Comparison of ENCODE assay signal across 1 cellular context in the genomic region with DNA sequence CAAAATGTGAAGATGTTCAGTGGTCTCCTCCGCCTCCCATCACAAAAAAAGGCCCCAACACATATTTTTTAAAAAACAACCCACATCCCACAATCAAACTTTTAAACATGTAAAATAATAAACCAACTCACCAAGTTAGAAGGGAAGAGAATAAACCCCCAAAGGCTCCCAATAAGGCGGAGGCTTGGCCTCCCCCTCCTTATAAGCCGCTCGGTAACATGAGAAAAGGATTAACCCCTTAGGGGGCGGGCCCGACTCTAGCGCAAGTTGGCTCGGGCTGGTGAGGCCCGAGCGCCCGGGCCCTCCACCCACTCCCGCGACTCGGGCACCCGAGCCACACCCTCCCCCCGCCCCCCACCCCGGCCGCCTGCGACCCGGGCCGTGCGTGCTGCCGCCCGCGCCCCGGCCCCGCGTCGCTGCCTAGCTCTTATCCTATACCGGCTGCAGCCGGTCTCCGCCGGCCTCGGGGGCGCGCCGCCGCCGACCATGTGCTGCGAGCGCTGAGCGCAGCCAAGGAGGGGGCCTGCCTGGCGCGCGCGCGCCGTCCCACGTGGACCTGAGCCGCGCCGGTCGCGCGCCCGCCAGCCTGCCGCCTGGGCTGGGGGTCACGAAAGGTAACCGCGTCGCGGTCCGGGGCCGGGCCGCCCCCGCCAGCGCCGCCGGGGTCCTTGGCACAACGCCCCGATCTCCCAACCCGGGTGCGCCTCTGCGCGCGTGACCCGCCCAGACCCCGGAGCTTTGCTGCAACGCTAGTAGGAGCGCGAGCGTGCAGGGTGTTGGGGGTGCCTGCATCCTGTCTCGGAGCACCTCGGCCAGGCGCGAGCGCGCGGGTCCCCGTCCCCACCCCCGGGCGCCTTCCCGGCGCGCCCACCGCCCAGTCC.
TF ChIP-seq lines count a peak whose summit lies in the region.

TSS of gene ARSG (plus strand) at position 541 of the 881 bp plus-strand sequence. CDS start 15,999 bp downstream, outside the sequence.
A gene with protein sequence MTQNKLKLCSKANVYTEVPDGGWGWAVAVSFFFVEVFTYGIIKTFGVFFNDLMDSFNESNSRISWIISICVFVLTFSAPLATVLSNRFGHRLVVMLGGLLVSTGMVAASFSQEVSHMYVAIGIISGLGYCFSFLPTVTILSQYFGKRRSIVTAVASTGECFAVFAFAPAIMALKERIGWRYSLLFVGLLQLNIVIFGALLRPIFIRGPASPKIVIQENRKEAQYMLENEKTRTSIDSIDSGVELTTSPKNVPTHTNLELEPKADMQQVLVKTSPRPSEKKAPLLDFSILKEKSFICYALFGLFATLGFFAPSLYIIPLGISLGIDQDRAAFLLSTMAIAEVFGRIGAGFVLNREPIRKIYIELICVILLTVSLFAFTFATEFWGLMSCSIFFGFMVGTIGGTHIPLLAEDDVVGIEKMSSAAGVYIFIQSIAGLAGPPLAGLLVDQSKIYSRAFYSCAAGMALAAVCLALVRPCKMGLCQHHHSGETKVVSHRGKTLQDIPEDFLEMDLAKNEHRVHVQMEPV (minus strand): TSS at position 173 of the 881 bp plus-strand sequence. CDS start 12,807 bp downstream, outside the sequence.

TF ChIP-seq in HCT116, 20 proteins besides CTCF, POLR2A, EP300 and RAD21 (continued from another document):
- no peak for TF ChIP-seq FOSL1 (IDR thresholded peaks at IDR 0.05; ENCODE audit: low read depth)
- TF ChIP-seq CEBPB (IDR thresholded peaks at IDR 0.05; ENCODE audit: low read depth) = no peak
- TF ChIP-seq JUND (IDR thresholded peaks at IDR 0.05) = no peak
- no peak for TF ChIP-seq CBX3 (IDR thresholded peaks at IDR 0.05; ENCODE audit: low read depth)
- peak; percentile 39; the same call in 1 of the 2 replicates for TF ChIP-seq EGR1 (IDR thresholded peaks at IDR 0.05; ENCODE audit: low read depth)
- TF ChIP-seq, protein P1, sequence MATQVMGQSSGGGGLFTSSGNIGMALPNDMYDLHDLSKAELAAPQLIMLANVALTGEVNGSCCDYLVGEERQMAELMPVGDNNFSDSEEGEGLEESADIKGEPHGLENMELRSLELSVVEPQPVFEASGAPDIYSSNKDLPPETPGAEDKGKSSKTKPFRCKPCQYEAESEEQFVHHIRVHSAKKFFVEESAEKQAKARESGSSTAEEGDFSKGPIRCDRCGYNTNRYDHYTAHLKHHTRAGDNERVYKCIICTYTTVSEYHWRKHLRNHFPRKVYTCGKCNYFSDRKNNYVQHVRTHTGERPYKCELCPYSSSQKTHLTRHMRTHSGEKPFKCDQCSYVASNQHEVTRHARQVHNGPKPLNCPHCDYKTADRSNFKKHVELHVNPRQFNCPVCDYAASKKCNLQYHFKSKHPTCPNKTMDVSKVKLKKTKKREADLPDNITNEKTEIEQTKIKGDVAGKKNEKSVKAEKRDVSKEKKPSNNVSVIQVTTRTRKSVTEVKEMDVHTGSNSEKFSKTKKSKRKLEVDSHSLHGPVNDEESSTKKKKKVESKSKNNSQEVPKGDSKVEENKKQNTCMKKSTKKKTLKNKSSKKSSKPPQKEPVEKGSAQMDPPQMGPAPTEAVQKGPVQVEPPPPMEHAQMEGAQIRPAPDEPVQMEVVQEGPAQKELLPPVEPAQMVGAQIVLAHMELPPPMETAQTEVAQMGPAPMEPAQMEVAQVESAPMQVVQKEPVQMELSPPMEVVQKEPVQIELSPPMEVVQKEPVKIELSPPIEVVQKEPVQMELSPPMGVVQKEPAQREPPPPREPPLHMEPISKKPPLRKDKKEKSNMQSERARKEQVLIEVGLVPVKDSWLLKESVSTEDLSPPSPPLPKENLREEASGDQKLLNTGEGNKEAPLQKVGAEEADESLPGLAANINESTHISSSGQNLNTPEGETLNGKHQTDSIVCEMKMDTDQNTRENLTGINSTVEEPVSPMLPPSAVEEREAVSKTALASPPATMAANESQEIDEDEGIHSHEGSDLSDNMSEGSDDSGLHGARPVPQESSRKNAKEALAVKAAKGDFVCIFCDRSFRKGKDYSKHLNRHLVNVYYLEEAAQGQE (IDR thresholded peaks at IDR 0.05; ENCODE audit: low read depth) = no peak
- TF ChIP-seq SRF (IDR thresholded peaks at IDR 0.05; ENCODE audit: low read depth) = no peak
- TF ChIP-seq EZH2phosphoT487 (IDR thresholded peaks at IDR 0.05; ENCODE audit: borderline replicate concordance) = no peak
- TF ChIP-seq ZFX (IDR thresholded peaks at IDR 0.05) = peak; percentile 57
- peak; percentile 69; the same call in 1 of the 2 replicates for TF ChIP-seq POLR2AphosphoS5 (IDR thresholded peaks at IDR 0.05; ENCODE audit: low read depth, low read length)
TF ChIP-seq in HCT116: peak in this region for 8.
